In the genomic region with DNA sequence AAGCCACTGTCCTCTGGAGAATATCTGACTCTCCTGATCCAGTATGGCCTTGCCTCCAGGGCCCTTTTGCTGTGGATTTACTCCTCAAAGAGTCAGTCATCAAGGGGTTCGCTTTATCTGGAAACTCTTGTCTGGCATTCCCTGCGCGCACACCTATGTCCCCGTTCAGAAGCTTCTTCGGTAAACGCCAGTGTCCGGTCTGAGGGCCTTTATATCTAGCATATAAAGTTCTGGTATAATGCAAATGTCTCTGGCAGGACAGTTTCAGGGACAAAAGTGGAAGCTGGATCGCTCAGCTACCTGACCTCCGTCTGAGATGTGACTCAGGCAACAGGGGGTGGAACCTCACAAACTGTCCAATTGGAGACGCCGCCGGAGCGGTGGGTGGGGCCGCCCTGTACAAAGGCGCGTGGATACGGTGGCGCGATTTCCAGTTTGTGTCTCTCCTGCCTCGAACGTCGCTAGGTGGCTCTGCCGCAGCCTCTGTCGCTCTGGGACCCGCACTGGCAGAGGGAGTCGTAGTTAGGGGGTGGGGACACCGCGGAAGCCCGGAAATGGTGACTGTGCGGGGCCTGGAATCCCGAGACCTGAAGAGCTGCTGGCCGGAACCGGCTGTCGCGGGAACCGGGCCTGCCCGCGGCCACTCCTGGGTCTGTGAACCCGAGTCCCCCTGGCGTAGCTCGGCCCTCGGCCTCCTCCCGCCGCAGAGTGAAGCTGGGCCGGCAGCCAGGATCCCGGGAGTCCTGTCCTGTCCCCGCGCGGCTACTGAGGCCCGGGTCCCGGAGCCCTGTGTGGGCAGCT, we compare ENCODE assay signal across 8 cellular contexts. TPM values are rescaled to one million over a fixed set of nuclear protein-coding genes. Genes with fewer than 3 reads are reported as not detected.
DNase-seq lines count a peak whose midpoint lies in the region; TF ChIP-seq lines count a peak whose summit lies in the region.

No MANE protein-coding gene starts in this region.

- H3K27me3 ChIP-seq in hepatocyte (no peaks in the 10 kb centered on the region), vagina (no peaks in the 10 kb centered on the region)

- H3K79me2 ChIP-seq in hepatocyte, result no peaks in the 10 kb centered on the region

- no peaks in the 10 kb centered on the region for H3K36me3 Mint-ChIP-seq in T-helper 2 cell treated with Interferon-gamma antibody and Interleukin-4, amounts not matched to agents 5 μg/mL and 100 μg/mL, for 36 hours (ENCODE audit: low read depth)

- in situ Hi-C loops in astrocyte of the cerebellum (cut with HindIII; ENCODE audit: low sequenced_read_pairs), result no loop called here

- H3K36me3 ChIP-seq in hepatocyte (replicated peaks; ENCODE audit: insufficient read depth, low read depth) (no peaks in the 10 kb centered on the region), vagina (no peaks in the 10 kb centered on the region)

- H3K4me3 ChIP-seq in astrocyte of the cerebellum (ENCODE audit: low read depth, low read length), result peak overlapping the region; percentile 52
- peak overlapping the region; percentile 26 for H3K4me3 ChIP-seq in hepatocyte
- H3K4me3 ChIP-seq in vagina, result peak overlapping the region; percentile 60 to 68

- H3K9me2 ChIP-seq in hepatocyte (replicated peaks; ENCODE audit: insufficient read depth), result no peaks in the 10 kb centered on the region

- H3K27me3 Mint-ChIP-seq in T-helper 2 cell treated with Interferon-gamma antibody and Interleukin-4, amounts not matched to agents 5 μg/mL and 100 μg/mL, for 36 hours (ENCODE audit: low read depth), result no peaks in the 10 kb centered on the region

- DNase-seq in DMS153 treated with DMSO at 0.1 percent for 48 hours (lab: John Stamatoyannopoulos, UW; ENCODE audit: unreplicated experiment) (peak; percentile 82), H4 (ENCODE audit: low spot score) (peak; percentile 84), NCI-H1417 (lab: John Stamatoyannopoulos, UW) (peak; percentile 87 to 99 (median 99)), astrocyte of the cerebellum (ENCODE audit: low read depth) (peak; percentile 24), hepatocyte (ENCODE audit: low spot score) (peak; percentile 95), putamen (ENCODE audit: low spot score) (peak; percentile 94), vagina (ENCODE audit: extremely low spot score in 2 of 2) (peak; percentile 92 to 98)
- peak; percentile 89 for DNase-seq in T-helper 2 cell treated with Interferon-gamma antibody and Interleukin-4, amounts not matched to agents 5 μg/mL and 100 μg/mL, for 36 hours (ENCODE audit: low spot score)

- H3K9me3 ChIP-seq in hepatocyte (ENCODE audit: low read depth), result no peaks in the 10 kb centered on the region
- no peaks in the 10 kb centered on the region for H3K9me3 ChIP-seq in vagina

- intact Hi-C loops in vagina (cut with DNase I), result loop anchor here (5.0 kb wide), 1 partner anchor 338 kb away; a partner anchor contains a TSS

- H3K4me1 ChIP-seq in hepatocyte (ENCODE audit: insufficient read depth) (no peaks in the 10 kb centered on the region), vagina (peaks cover 14% of the 10 kb centered on the region)

- H3K9me3 Mint-ChIP-seq in T-helper 2 cell treated with Interferon-gamma antibody and Interleukin-4, amounts not matched to agents 5 μg/mL and 100 μg/mL, for 36 hours, result peaks cover 22% of the 10 kb centered on the region

- H2AFZ ChIP-seq in hepatocyte, result peak overlapping the region; percentile 77

- H3K27ac ChIP-seq in hepatocyte (peak overlapping the region; percentile 81), vagina (peak overlapping the region; percentile 93)

- 6% methylated on average over 43 of the region's 51 CpGs for WGBS in hepatocyte (ENCODE audit: low lambda C conversion rate, missing lambda C conversion rate)

- TF ChIP-seq CTCF in astrocyte of the cerebellum (IDR thresholded peaks at IDR 0.05; ENCODE audit: low read depth, low read length, missing control alignments), result peak; percentile 5
- peak; percentile 41 for TF ChIP-seq CTCF in hepatocyte (IDR thresholded peaks at IDR 0.05; ENCODE audit: poor library complexity)
- peak in 1 of 3 experiments; percentile 48 for TF ChIP-seq CTCF in vagina (IDR thresholded peaks at IDR 0.05)

- no peaks in the 10 kb centered on the region for H4K20me1 ChIP-seq in hepatocyte (ENCODE audit: insufficient read depth, poor library complexity, severe bottlenecking)

- peaks cover 10% of the 10 kb centered on the region for H3K4me1 Mint-ChIP-seq in T-helper 2 cell treated with Interferon-gamma antibody and Interleukin-4, amounts not matched to agents 5 μg/mL and 100 μg/mL, for 36 hours (ENCODE audit: low read depth)

- H3K4me3 Mint-ChIP-seq in T-helper 2 cell treated with Interferon-gamma antibody and Interleukin-4, amounts not matched to agents 5 μg/mL and 100 μg/mL, for 36 hours, result peak overlapping the region; percentile 89

- TF ChIP-seq POLR2A in vagina (IDR thresholded peaks at IDR 0.05), result no peak

- H3K27ac Mint-ChIP-seq in T-helper 2 cell treated with Interferon-gamma antibody and Interleukin-4, amounts not matched to agents 5 μg/mL and 100 μg/mL, for 36 hours, result peak overlapping the region; percentile 78

- peak overlapping the region; percentile 87 for H3K4me2 ChIP-seq in hepatocyte

RNA-seq across cellular contexts. Expression of a gene that starts 10.6 kb away (rescaled TPM):
- total RNA-seq in H4 (2014; rRNA removed; shearing (Covaris generic)), result 0.81 TPM in 1 of 2 replicates, not detected in the other
- total RNA-seq in hepatocyte (2.2 and 4.0 TPM in 2 replicates), vagina (3.7 TPM)
- polyA plus RNA-seq in hepatocyte, result 0.63 and 1.0 TPM in 2 replicates

RNA-seq across cellular contexts. Expression of a gene that starts 54.4 kb away (rescaled TPM):
- 2.1 and 3.1 TPM in 2 replicates for total RNA-seq in H4 (2014; rRNA removed; shearing (Covaris generic))
- total RNA-seq in hepatocyte, result 6.0 and 7.5 TPM in 2 replicates
- polyA plus RNA-seq in hepatocyte, result 1.9 and 3.2 TPM in 2 replicates
- total RNA-seq in vagina, result 5.9 TPM

RNA-seq across cellular contexts. Expression of a gene that starts 56.1 kb away (rescaled TPM):
- 4.1 and 5.3 TPM in 2 replicates for total RNA-seq in H4 (2014; rRNA removed; shearing (Covaris generic))
- total RNA-seq in hepatocyte (9.2 and 10.7 TPM in 2 replicates), vagina (12.0 TPM)
- 5.0 and 6.1 TPM in 2 replicates for polyA plus RNA-seq in hepatocyte

Comparison
In these comparisons a context has a peak if more than half of its experiments do, and no peak if none do; other contexts are left out.
1. Peak in every context shown above with its lines: DNase-seq, H3K4me3 ChIP-seq and H3K27ac ChIP-seq.
2. DNase-seq: peak in every context shown above with its lines; median percentile 99 in NCI-H1417; 95 in hepatocyte; 95 in vagina; 94 in putamen; 89 in T-helper 2 cell treated with Interferon-gamma antibody and Interleukin-4, amounts not matched to agents 5 μg/mL and 100 μg/mL, for 36 hours; 84 in H4; 82 in DMS153 treated with DMSO at 0.1 percent for 48 hours; 24 in astrocyte of the cerebellum.